10 cellular contexts compared by ENCODE assay signal in genomic region chr2:1453561-1453960, GRCh38. TPM values are rescaled to one million over a fixed set of nuclear protein-coding genes. Genes with fewer than 3 reads are reported as not detected.
"Had no signal": no experiment of that assay in that cellular context is flagged by ENCODE, and none has a peak within 500 bp of the region (broad histone marks: within the 10 kb centered on the region; RNA-seq: fewer than 3 reads in every experiment).

No MANE protein-coding gene starts in this region.

- H3K4me1 ChIP-seq: HAP-1 had no signal

- H3K4me1 Mint-ChIP-seq: IgD-negative memory B cell had no signal

- H3K36me3 Mint-ChIP-seq: IgD-negative memory B cell had no signal

- H3K9me3 ChIP-seq: HAP-1 had no signal

- H3K4me3 Mint-ChIP-seq: HFFc6 had no signal

- H3K27ac Mint-ChIP-seq: HFFc6 had no signal

- H3K27ac ChIP-seq: GM23248, HL-60 had no signal

- H3K27me3 Mint-ChIP-seq: IgD-negative memory B cell had no signal

- H3K36me3 ChIP-seq: HAP-1 had no signal

- H3K4me3 ChIP-seq: GM23248, HAP-1 had no signal

- ATAC-seq: HCT116, HepG2 had no signal

- DNase-seq: GM23248, GOT3, H7, HFFc6 had no signal

RNA-seq across cellular contexts. Expression of gene TPO, which starts 40.3 kb away (rescaled TPM):
- total RNA-seq: GM23248, H4, H7, HepG2, HFFc6 had no signal
- polyA plus RNA-seq: GM23248, HepG2, IgD-negative memory B cell had no signal
